ENCODE assay signal across 9 cellular contexts in genomic region chr12:89355243-89356068, GRCh38. TPM values are rescaled to one million over a fixed set of nuclear protein-coding genes. Genes with fewer than 3 reads are reported as not detected.
DNase-seq lines count a peak whose midpoint lies in the region; ATAC-seq and TF ChIP-seq lines count a peak whose summit lies in the region.
"Had no signal": no experiment of that assay in that cellular context is flagged by ENCODE, and none has a peak within 500 bp of the region (broad histone marks: within the 10 kb centered on the region; RNA-seq: fewer than 3 reads in every experiment).

No MANE protein-coding gene starts in this region.

- peak overlapping the region; percentile 93 for H3K27ac Mint-ChIP-seq in activated CD4-positive, alpha-beta T cell treated with anti-CD3 and anti-CD28 coated beads, Interleukin-2, amount 10 ng/mL, durations not matched to agents 24 days and 14 days
- peak overlapping the region; percentile 97 for H3K27ac Mint-ChIP-seq in activated T-helper 17 cell treated with anti-CD3 and anti-CD28 coated beads, Interleukin-2, amount 50 U/mL, for 72 hours

- H3K27me3 ChIP-seq in kidney epithelial cell (ENCODE audit: control insufficient read depth, insufficient read depth, low read length) (no peaks in the 10 kb centered on the region), stomach smooth muscle (ENCODE audit: control insufficient read depth in 1 of 2, insufficient read depth in 2 of 2, low read length in 2 of 2) (no peaks in the 10 kb centered on the region)

- H3K4me3 ChIP-seq in kidney epithelial cell (ENCODE audit: low read depth, low read length) = peak overlapping the region; percentile 84
- peak overlapping the region; percentile 88 to 95 for H3K4me3 ChIP-seq in stomach smooth muscle (ENCODE audit: low read length in 2 of 2)

- peak; percentile 17 for TF ChIP-seq CTCF in kidney epithelial cell (IDR thresholded peaks at IDR 0.05; ENCODE audit: insufficient read depth, low read length, poor library complexity, severe bottlenecking)

- peak overlapping the region; percentile 98 for H3K27ac ChIP-seq in stomach smooth muscle (ENCODE audit: low read length)

- peaks cover 8% of the 10 kb centered on the region for H3K36me3 Mint-ChIP-seq in activated CD4-positive, alpha-beta T cell treated with anti-CD3 and anti-CD28 coated beads, Interleukin-2, amount 10 ng/mL, durations not matched to agents 24 days and 14 days (ENCODE audit: low read depth)
- peaks cover 23% of the 10 kb centered on the region for H3K36me3 Mint-ChIP-seq in activated T-helper 17 cell treated with anti-CD3 and anti-CD28 coated beads, Interleukin-2, amount 50 U/mL, for 72 hours (ENCODE audit: low read depth)

- no peak for DNase-seq in activated CD4-positive, alpha-beta T cell treated with anti-CD3 and anti-CD28 coated beads, Interleukin-2, amount 10 ng/mL, durations not matched to agents 24 days and 14 days
- DNase-seq in activated CD4-positive, alpha-beta T cell treated with anti-CD3 and anti-CD28 coated beads, Interleukin-2, amount 50 U/mL, for 48 hours = no peak
- DNase-seq in kidney epithelial cell (ENCODE audit: low read depth) (no peak), DMS153 (lab: John Stamatoyannopoulos, UW) (no peak), NCI-H187 treated with DMSO at 0.1 percent for 48 hours (lab: John Stamatoyannopoulos, UW) (no peak), mesenteric fat pad (ENCODE audit: low spot score) (no peak)
- DNase-seq: activated gamma-delta T cell had no signal

- H3K4me1 Mint-ChIP-seq in activated CD4-positive, alpha-beta T cell treated with anti-CD3 and anti-CD28 coated beads, Interleukin-2, amount 10 ng/mL, durations not matched to agents 24 days and 14 days = peaks cover 30% of the 10 kb centered on the region
- H3K4me1 Mint-ChIP-seq in activated T-helper 17 cell treated with anti-CD3 and anti-CD28 coated beads, Interleukin-2, amount 50 U/mL, for 72 hours = peaks cover 11% of the 10 kb centered on the region

- H3K36me3 ChIP-seq in kidney epithelial cell (ENCODE audit: control insufficient read depth, insufficient read depth, low read length) (no peaks in the 10 kb centered on the region), stomach smooth muscle (ENCODE audit: control insufficient read depth in 2 of 2, insufficient read depth in 2 of 2, low read length in 2 of 2) (peaks cover 0 to 5% of the 10 kb centered on the region in 2 donors)

- ATAC-seq in activated T-helper 17 cell treated with anti-CD3 and anti-CD28 coated beads, Interleukin-2, amount 50 U/mL, for 72 hours (replicated peaks) = no peak

- H3K4me3 Mint-ChIP-seq in activated CD4-positive, alpha-beta T cell treated with anti-CD3 and anti-CD28 coated beads, Interleukin-2, amount 10 ng/mL, durations not matched to agents 24 days and 14 days = peak overlapping the region; percentile 94
- peak overlapping the region; percentile 91 for H3K4me3 Mint-ChIP-seq in activated T-helper 17 cell treated with anti-CD3 and anti-CD28 coated beads, Interleukin-2, amount 50 U/mL, for 72 hours

- H3K27me3 Mint-ChIP-seq in activated CD4-positive, alpha-beta T cell treated with anti-CD3 and anti-CD28 coated beads, Interleukin-2, amount 10 ng/mL, durations not matched to agents 24 days and 14 days = no peaks in the 10 kb centered on the region
- H3K27me3 Mint-ChIP-seq in activated T-helper 17 cell treated with anti-CD3 and anti-CD28 coated beads, Interleukin-2, amount 50 U/mL, for 72 hours = no peaks in the 10 kb centered on the region

- H3K9me3 ChIP-seq in stomach smooth muscle (ENCODE audit: control insufficient read depth in 2 of 2, low read length in 2 of 2) = no peaks in the 10 kb centered on the region

- intact Hi-C loops in activated CD4-positive, alpha-beta T cell treated with anti-CD3 and anti-CD28 coated beads, Interleukin-2, amount 10 ng/mL, durations not matched to agents 24 days and 14 days (cut with micrococcal nuclease) = loop anchor here (2.0 kb wide), 1 partner anchor 113 kb away; no protein-coding TSS in a partner anchor

- peaks cover 33% of the 10 kb centered on the region for H3K4me1 ChIP-seq in stomach smooth muscle (ENCODE audit: control insufficient read depth, insufficient read depth, low read length)

- H3K9ac ChIP-seq in stomach smooth muscle (ENCODE audit: low read length in 2 of 2) = peak overlapping the region; percentile 86 to 88

- H3K9me3 Mint-ChIP-seq in activated CD4-positive, alpha-beta T cell treated with anti-CD3 and anti-CD28 coated beads, Interleukin-2, amount 10 ng/mL, durations not matched to agents 24 days and 14 days = no peaks in the 10 kb centered on the region
- no peaks in the 10 kb centered on the region for H3K9me3 Mint-ChIP-seq in activated T-helper 17 cell treated with anti-CD3 and anti-CD28 coated beads, Interleukin-2, amount 50 U/mL, for 72 hours

RNA-seq across cellular contexts. Expression of gene DUSP6, which starts 3.2 kb away (rescaled TPM):
- total RNA-seq in activated CD4-positive, alpha-beta T cell treated with anti-CD3 and anti-CD28 coated beads, Interleukin-2, amount 10 ng/mL, durations not matched to agents 24 days and 14 days = 95.5 and 96.7 TPM in 2 replicates
- 10 to 100 TPM; 68.4 to 94.1 TPM for total RNA-seq in activated T-helper 17 cell treated with anti-CD3 and anti-CD28 coated beads, Interleukin-2, amount 50 U/mL, for 72 hours
- 43.1 and 64.5 TPM in 2 replicates for total RNA-seq in kidney epithelial cell
- total RNA-seq in mesenteric fat pad = 153 TPM
